ENCODE assay signal across 20 cellular contexts in genomic region chr18:40464032-40464431, GRCh38.
"Had no signal": no experiment of that assay in that cellular context is flagged by ENCODE, and none has a peak within 500 bp of the region (broad histone marks: within the 10 kb centered on the region; RNA-seq: fewer than 3 reads in every experiment).

No MANE protein-coding gene starts in this region.

- FAIRE-seq: endothelial cell of umbilical vein, islet of Langerhans, keratinocyte had no signal

- ATAC-seq: foreskin keratinocyte, gastrocnemius medialis, heart right ventricle, left cardiac atrium, left lung, left ventricle myocardium superior, lower lobe of right lung, mucosa of descending colon had no signal

- DNase-seq: dermis blood vessel endothelial cell; dorsolateral prefrontal cortex; effector CD4-positive, alpha-beta T cell; effector memory CD4-positive, alpha-beta T cell; foreskin keratinocyte; gastrocnemius medialis; glutamatergic neuron; head of caudate nucleus; heart right ventricle; hippocampal formation; left cardiac atrium; left lung; left ventricle myocardium superior; lower lobe of right lung; mesenchymal stem cell; mucosa of descending colon; naive B cell had no signal
